In the genomic region with DNA sequence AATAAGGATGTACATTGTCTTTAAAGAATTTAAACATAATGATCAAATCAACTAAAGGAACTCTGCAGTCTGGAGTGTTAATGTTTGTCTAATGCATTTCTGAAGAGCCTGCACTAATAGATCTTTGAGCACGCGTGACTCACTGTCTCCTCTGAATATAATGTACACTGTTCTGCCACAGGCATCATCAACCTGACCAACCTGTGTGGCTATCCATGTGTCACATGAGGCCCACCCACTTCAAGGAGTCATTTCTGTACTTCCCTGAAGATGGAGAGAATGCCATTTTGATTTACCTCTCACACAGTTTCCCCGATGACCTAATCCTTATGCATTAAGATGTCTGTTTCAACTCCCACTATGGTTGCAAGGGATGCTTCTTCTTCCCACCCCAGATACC, we compare ENCODE assay signal across 28 cellular contexts.
DNase-seq lines count a peak whose midpoint lies in the region; ATAC-seq, FAIRE-seq and TF ChIP-seq lines count a peak whose summit lies in the region.
"Had no signal": no experiment of that assay in that cellular context is flagged by ENCODE, and none has a peak within 500 bp of the region (broad histone marks: within the 10 kb centered on the region; RNA-seq: fewer than 3 reads in every experiment).

No MANE protein-coding gene starts in this region.

- H3K27me3 ChIP-seq in mammary epithelial cell (ENCODE audit: insufficient read depth, low read length), result no peaks in the 10 kb centered on the region
- H3K27me3 ChIP-seq in breast epithelium, result no peaks in the 10 kb centered on the region
- no peaks in the 10 kb centered on the region for H3K27me3 ChIP-seq in foreskin keratinocyte

- H3K9me3 ChIP-seq in mammary epithelial cell (replicated peaks; ENCODE audit: insufficient read depth, low read length) (no peaks in the 10 kb centered on the region), breast epithelium (no peaks in the 10 kb centered on the region)

- H4K20me1 ChIP-seq in mammary epithelial cell (ENCODE audit: insufficient read depth, low read length), result no peaks in the 10 kb centered on the region

- H3K4me3 Mint-ChIP-seq in stimulated activated effector memory CD8-positive, alpha-beta T cell treated with anti-CD3 and anti-CD28 coated beads, Interleukin-12 subunit alpha, Interleukin-12 subunit beta, amount 100 ng/mL, for 72 hours, result no peak overlapping the region
- H3K4me3 Mint-ChIP-seq: B cell; CD8-positive, alpha-beta T cell had no signal

- H3K4me1 ChIP-seq in mammary epithelial cell (ENCODE audit: insufficient read depth, low read length), result no peaks in the 10 kb centered on the region
- no peaks in the 10 kb centered on the region for H3K4me1 ChIP-seq in breast epithelium
- H3K4me1 ChIP-seq in foreskin keratinocyte, result no peaks in the 10 kb centered on the region

- no peaks in the 10 kb centered on the region for H3K79me2 ChIP-seq in mammary epithelial cell (ENCODE audit: insufficient read depth, low read length)

- no peak overlapping the region for H3K27ac Mint-ChIP-seq in stimulated activated effector memory CD8-positive, alpha-beta T cell treated with anti-CD3 and anti-CD28 coated beads, Interleukin-12 subunit alpha, Interleukin-12 subunit beta, amount 100 ng/mL, for 72 hours
- H3K27ac Mint-ChIP-seq: B cell; CD8-positive, alpha-beta T cell had no signal

- no peak overlapping the region for H3K4me2 ChIP-seq in mammary epithelial cell (ENCODE audit: insufficient read depth, low read depth, low read length)

- H3K4me3 ChIP-seq in mammary epithelial cell (replicated peaks in 1 of 3; ENCODE audit: insufficient read depth in 1 of 3, low read depth in 2 of 3, low read length in 3 of 3), result no peak overlapping the region
- H3K4me3 ChIP-seq in breast epithelium, result no peak overlapping the region
- H3K4me3 ChIP-seq: GM12878, K562 had no signal

- no peak for FAIRE-seq in RCC 7860 (lab: Jason Lieb, UNC)
- no peak for FAIRE-seq in GM19239 (lab: Jason Lieb, UNC)
- FAIRE-seq: G401.6, GM12878, H1, HepG2, K562 had no signal

- no peaks in the 10 kb centered on the region for H3K36me3 Mint-ChIP-seq in stimulated activated effector memory CD8-positive, alpha-beta T cell treated with anti-CD3 and anti-CD28 coated beads, Interleukin-12 subunit alpha, Interleukin-12 subunit beta, amount 100 ng/mL, for 72 hours
- H3K36me3 Mint-ChIP-seq: CD8-positive, alpha-beta T cell had no signal

- peaks cover 16% of the 10 kb centered on the region for H3K9me3 Mint-ChIP-seq in stimulated activated effector memory CD8-positive, alpha-beta T cell treated with anti-CD3 and anti-CD28 coated beads, Interleukin-12 subunit alpha, Interleukin-12 subunit beta, amount 100 ng/mL, for 72 hours

- 90% methylated on average over 3 of the region's 3 CpGs for WGBS in mammary epithelial cell (ENCODE audit: low coverage, missing lambda C conversion rate)

- CTCF ChIA-PET in mammary epithelial cell (lab: Charles Lee; ENCODE audit: low non-redundant PET), result no interaction called here

- H3K4me1 Mint-ChIP-seq in stimulated activated effector memory CD8-positive, alpha-beta T cell treated with anti-CD3 and anti-CD28 coated beads, Interleukin-12 subunit alpha, Interleukin-12 subunit beta, amount 100 ng/mL, for 72 hours, result no peaks in the 10 kb centered on the region
- H3K4me1 Mint-ChIP-seq: B cell had no signal

- H2AFZ ChIP-seq in mammary epithelial cell (ENCODE audit: low read depth, low read length), result no peak overlapping the region

- no peak for TF ChIP-seq CTCF in mammary epithelial cell (conservative IDR thresholded peaks at IDR 0.05 in 1 of 2, IDR thresholded peaks at IDR 0.05 in 1 of 2; ENCODE audit: extremely low read depth in 1 of 2, insufficient read depth in 1 of 2, low read depth in 1 of 2, low read length in 2 of 2)
- no peak for TF ChIP-seq CTCF in breast epithelium (IDR thresholded peaks at IDR 0.05)
- no peak for TF ChIP-seq CTCF in foreskin keratinocyte (conservative IDR thresholded peaks at IDR 0.05)

- H3K36me3 ChIP-seq in mammary epithelial cell (ENCODE audit: insufficient read depth, low read length) (no peaks in the 10 kb centered on the region), breast epithelium (no peaks in the 10 kb centered on the region)

- DNase-seq in mammary epithelial cell (peak; percentile 12), breast epithelium (ENCODE audit: low spot score in 2 of 2) (no peak), RCC 7860 (ENCODE audit: low spot score) (peak; percentile 27), foreskin keratinocyte (peak in 1 of 2 donors; percentile 10), GF-D8 (lab: John Stamatoyannopoulos, UW) (no peak), GM19239 (ENCODE audit: insufficient read length, low spot score) (no peak)
- DNase-seq in stimulated activated effector memory CD8-positive, alpha-beta T cell treated with anti-CD3 and anti-CD28 coated beads, Interleukin-12 subunit alpha, Interleukin-12 subunit beta, amount 100 ng/mL, for 72 hours (ENCODE audit: low spot score in 2 of 2), result no peak
- DNase-seq: CD8-positive, alpha-beta T cell; MV-4-11; NCI-H1105; NCI-H1436 treated with DMSO at 0.1 percent for 48 hours; NCI-H1930; NCI-H2107; NCI-H446; NCI-H524 treated with DMSO at 0.1 percent for 48 hours; NCI-H774; SHP77 treated with DMSO at 0.1 percent for 48 hours had no signal

- H3K9ac ChIP-seq in mammary epithelial cell (ENCODE audit: insufficient read depth, low read length), result no peak overlapping the region

- dilution Hi-C loops in mammary epithelial cell (cut with HindIII; ENCODE audit: low sequenced_read_pairs), result no loop called here

- in situ Hi-C loops in mammary epithelial cell (cut with MboI; ENCODE audit: low sequenced_read_pairs in 2 of 2), result no loop called here

- H3K27ac ChIP-seq in mammary epithelial cell (ENCODE audit: insufficient read depth, low read depth, low read length) (no peak overlapping the region), breast epithelium (no peak overlapping the region), foreskin keratinocyte (no peak overlapping the region)
- H3K27ac ChIP-seq: 22Rv1, C4-2B, HL-60 had no signal

- intact Hi-C loops in mammary epithelial cell (cut with micrococcal nuclease), result no loop called here
- intact Hi-C loops in breast epithelium (cut with DNase I; ENCODE audit: low total_unique reads), result no loop called here

- ATAC-seq in foreskin keratinocyte, result peak; percentile 26
- peak; percentile 34 for ATAC-seq in stimulated activated effector memory CD8-positive, alpha-beta T cell treated with anti-CD3 and anti-CD28 coated beads, Interleukin-12 subunit alpha, Interleukin-12 subunit beta, amount 100 ng/mL, for 72 hours
- ATAC-seq in HG02610 (IDR thresholded peaks at IDR 0.05; ENCODE audit: unreplicated experiment), result no peak
- ATAC-seq: CD8-positive, alpha-beta T cell; GM12878; HCT116; HepG2; K562 had no signal

- TF ChIP-seq POLR2A in breast epithelium (IDR thresholded peaks at IDR 0.05), result no peak

- BruUV-seq in mammary epithelial cell (replicated peaks; lab: Mats Ljungman, UMichigan), result no TSS peak

Comparison
In these comparisons a context has a peak if more than half of its experiments do, and no peak if none do; other contexts are left out.
1. DNase-seq: peak in mammary epithelial cell (single experiment) and RCC 7860 (single experiment); none in breast epithelium (0 of 2), stimulated activated effector memory CD8-positive, alpha-beta T cell treated with anti-CD3 and anti-CD28 coated beads, Interleukin-12 subunit alpha, Interleukin-12 subunit beta, amount 100 ng/mL, for 72 hours (0 of 2), GF-D8 (single experiment) and GM19239 (single experiment).